ENCODE assay signal across 25 cellular contexts in genomic region chr1:22153653-22154052, GRCh38. TPM values are rescaled to one million over a fixed set of nuclear protein-coding genes. Genes with fewer than 3 reads are reported as not detected.
"Had no signal": no experiment of that assay in that cellular context is flagged by ENCODE, and none has a peak within 500 bp of the region (broad histone marks: within the 10 kb centered on the region; RNA-seq: fewer than 3 reads in every experiment).

No MANE protein-coding gene starts in this region.

- H3K27me3 ChIP-seq: dorsolateral prefrontal cortex, ovary, right atrium auricular region, sigmoid colon, suprapubic skin, thyroid gland had no signal

- H3K9me3 ChIP-seq: heart right ventricle, ovary, right atrium auricular region, sigmoid colon, suprapubic skin, thyroid gland had no signal

- H3K36me3 ChIP-seq: heart right ventricle, ovary, right atrium auricular region, sigmoid colon, suprapubic skin, thyroid gland had no signal

- DNase-seq: cortex of kidney; dorsolateral prefrontal cortex; effector CD8-positive, alpha-beta T cell; heart right ventricle; hypothalamus; kidney glomerular epithelial cell; naive thymus-derived CD4-positive, alpha-beta T cell; nucleus accumbens; ovary; sigmoid colon; stimulated activated CD4-positive, alpha-beta T cell treated with anti-CD3 and anti-CD28 coated beads, Interleukin-4, amount 100 ng/mL, for 1 hour; stimulated activated CD8-positive, alpha-beta memory T cell treated with anti-CD3 and anti-CD28 coated beads, Interleukin-4, amount 100 ng/mL, for 48 hours; stimulated activated naive CD8-positive, alpha-beta T cell treated with anti-CD3 and anti-CD28 coated beads, Interleukin-15, Interleukin-2, amounts not matched to agents 100 U/mL and 50 U/mL, for 24 hours; thyroid gland had no signal

- H3K4me1 ChIP-seq: heart right ventricle, right atrium auricular region, sigmoid colon, suprapubic skin, thyroid gland had no signal

- ATAC-seq: esophagus mucosa; heart right ventricle; naive thymus-derived CD4-positive, alpha-beta T cell; stimulated activated effector memory CD8-positive, alpha-beta T cell treated with anti-CD3 and anti-CD28 coated beads, Interleukin-12 subunit alpha, Interleukin-12 subunit beta, amount 100 ng/mL, for 72 hours; stimulated activated naive CD8-positive, alpha-beta T cell treated with anti-CD3 and anti-CD28 coated beads, Interleukin-15, Interleukin-2, amounts not matched to agents 100 U/mL and 50 U/mL, for 24 hours had no signal

- H3K27ac ChIP-seq: dorsolateral prefrontal cortex, heart right ventricle, ovary, right atrium auricular region, sigmoid colon, suprapubic skin, thyroid gland had no signal

- H3K4me3 ChIP-seq: dorsolateral prefrontal cortex, heart right ventricle, ovary, right atrium auricular region, sigmoid colon, suprapubic skin, thyroid gland had no signal

- FAIRE-seq: endometrium, frontal cortex, islet of Langerhans, small intestine, urothelium cell line had no signal

RNA-seq across cellular contexts. Expression of gene WNT4, which starts 10.8 kb away (rescaled TPM):
- total RNA-seq: mononuclear cell; naive thymus-derived CD4-positive, alpha-beta T cell had no signal
- polyA plus RNA-seq: fibroblast of lung had no signal
